10 cellular contexts compared by ENCODE assay signal in genomic region chr5:157558089-157558595, GRCh38. TPM values are rescaled to one million over a fixed set of nuclear protein-coding genes. Genes with fewer than 3 reads are reported as not detected.
DNase-seq lines count a peak whose midpoint lies in the region; ATAC-seq, FAIRE-seq and TF ChIP-seq lines count a peak whose summit lies in the region.
"Had no signal": no experiment of that assay in that cellular context is flagged by ENCODE, and none has a peak within 500 bp of the region (broad histone marks: within the 10 kb centered on the region; RNA-seq: fewer than 3 reads in every experiment).

No MANE protein-coding gene starts in this region.

- dilution Hi-C loops in endothelial cell of umbilical vein (cut with MboI; ENCODE audit: extremely low pct_ligation_motif_present, low sequenced_read_pairs), result no loop called here

- H3K4me2 ChIP-seq in endothelial cell of umbilical vein (ENCODE audit: insufficient read depth, low read length), result no peak overlapping the region

- intact Hi-C loops in endothelial cell of umbilical vein (cut with micrococcal nuclease), result no loop called here

- H3K9me1 ChIP-seq in endothelial cell of umbilical vein (replicated peaks; ENCODE audit: control insufficient read depth, extremely low read depth, insufficient read depth, low read length), result no peaks in the 10 kb centered on the region

- H3K9me3 ChIP-seq in endothelial cell of umbilical vein (replicated peaks; ENCODE audit: control insufficient read depth, insufficient read depth, low read length) (no peaks in the 10 kb centered on the region), neutrophil (no peaks in the 10 kb centered on the region)
- H3K9me3 ChIP-seq: left lung, thoracic aorta had no signal

- no TSS peak for BruUV-seq in endothelial cell of umbilical vein (replicated peaks; lab: Mats Ljungman, UMichigan)

- no peaks in the 10 kb centered on the region for H4K20me1 ChIP-seq in endothelial cell of umbilical vein (replicated peaks; ENCODE audit: control insufficient read depth, extremely low read depth, insufficient read depth, low read length)

- no peak for FAIRE-seq in endothelial cell of umbilical vein (lab: Jason Lieb, UNC)

- CTCF ChIA-PET in endothelial cell of umbilical vein (lab: Charles Lee), result no interaction called here

- H3K4me3 ChIP-seq in endothelial cell of umbilical vein (replicated peaks in 1 of 3; ENCODE audit: insufficient read depth in 1 of 3, low read depth in 1 of 3, low read length in 3 of 3) (no peak overlapping the region), neutrophil (ENCODE audit: low read depth in 1 of 2, low read length in 1 of 2) (no peak overlapping the region)
- H3K4me3 ChIP-seq: left lung, thoracic aorta had no signal

- H3K4me1 ChIP-seq in endothelial cell of umbilical vein (ENCODE audit: control insufficient read depth, extremely low read depth, insufficient read depth, low read length) (peaks cover 22% of the 10 kb centered on the region), neutrophil (ENCODE audit: control insufficient read depth in 1 of 2, insufficient read depth in 1 of 2, low read depth in 1 of 2, low read length in 1 of 2) (peaks cover 98 to 99% of the 10 kb centered on the region in 2 experiments)

- H3K79me2 ChIP-seq in endothelial cell of umbilical vein (ENCODE audit: control insufficient read depth, insufficient read depth, low read length), result no peaks in the 10 kb centered on the region

- TF ChIP-seq CTCF in endothelial cell of umbilical vein (IDR thresholded peaks at IDR 0.05; ENCODE audit: extremely low read depth in 1 of 2, insufficient read depth in 1 of 2, low read depth in 1 of 2, low read length in 2 of 2) (no peak), neutrophil (IDR thresholded peaks at IDR 0.05) (no peak)

- H3K36me3 ChIP-seq in endothelial cell of umbilical vein (ENCODE audit: control insufficient read depth in 2 of 2, extremely low read depth in 1 of 2, insufficient read depth in 2 of 2, low read length in 2 of 2) (no peaks in the 10 kb centered on the region), neutrophil (peaks cover 44% of the 10 kb centered on the region)
- H3K36me3 ChIP-seq: thoracic aorta had no signal

- H3K9ac ChIP-seq in endothelial cell of umbilical vein (replicated peaks; ENCODE audit: extremely low read depth, insufficient read depth, low read length), result no peak overlapping the region

- peak; percentile 72 for DNase-seq in DMS53 (lab: John Stamatoyannopoulos, UW)
- DNase-seq in NCI-H82 (lab: John Stamatoyannopoulos, UW), result peak; percentile 80
- DNase-seq in endothelial cell of umbilical vein (ENCODE audit: low read depth, low spot score), result no peak
- DNase-seq in C1 segment of cervical spinal cord (lab: John Stamatoyannopoulos, UW), result no peak
- no peak for DNase-seq in NCI-H1048 (lab: John Stamatoyannopoulos, UW)
- no peak for DNase-seq in activated CD8-positive, alpha-beta memory T cell treated with anti-CD3 and anti-CD28 coated beads for 24 hours
- DNase-seq: left lung had no signal

- H3K27me3 ChIP-seq in endothelial cell of umbilical vein (ENCODE audit: control insufficient read depth in 2 of 2, insufficient read depth in 2 of 2, low read length in 2 of 2), result peaks cover 0 to 1% of the 10 kb centered on the region in 2 experiments
- H3K27me3 ChIP-seq in neutrophil, result no peaks in the 10 kb centered on the region
- H3K27me3 ChIP-seq: left lung had no signal

- POLR2A ChIA-PET in endothelial cell of umbilical vein (lab: Charles Lee), result no interaction called here

- no peak overlapping the region for H3K27ac ChIP-seq in endothelial cell of umbilical vein (ENCODE audit: insufficient read depth, low read depth, low read length)
- peak overlapping the region; percentile 93 for H3K27ac ChIP-seq in neutrophil
- H3K27ac ChIP-seq: left lung had no signal

- no peak overlapping the region for H2AFZ ChIP-seq in endothelial cell of umbilical vein (ENCODE audit: low read depth, low read length)

- TF ChIP-seq POLR2A in endothelial cell of umbilical vein (IDR thresholded peaks at IDR 0.05; ENCODE audit: low read depth, low read length), result no peak

- no peak for ATAC-seq in HG02763 (IDR thresholded peaks at IDR 0.05; ENCODE audit: unreplicated experiment)
- ATAC-seq: left lung had no signal

TF ChIP-seq in endothelial cell of umbilical vein, 7 proteins besides CTCF, POLR2A, EP300 and RAD21:
- TF ChIP-seq GATA2 (IDR thresholded peaks at IDR 0.05; ENCODE audit: insufficient read depth, insufficient read length, low read depth, low read length) (no peak), EZH2 (IDR thresholded peaks at IDR 0.05; ENCODE audit: borderline replicate concordance, low read depth, low read length, severe bottlenecking) (no peak), POLR2AphosphoS5 (IDR thresholded peaks at IDR 0.05; ENCODE audit: insufficient read depth, low read depth, low read length) (no peak), JUN (IDR thresholded peaks at IDR 0.05; ENCODE audit: borderline replicate concordance, insufficient read depth, insufficient read length, low read depth) (no peak), FOS (IDR thresholded peaks at IDR 0.05; ENCODE audit: borderline replicate concordance, insufficient read depth, low read length) (peak; percentile 48), MAX (IDR thresholded peaks at IDR 0.05; ENCODE audit: insufficient read depth, insufficient read length) (no peak), MYC (IDR thresholded peaks at IDR 0.05; ENCODE audit: low read depth, low read length) (no peak)

RNA-seq across cellular contexts. Expression of gene ADAM19, which starts 17.4 kb away (rescaled TPM):
- total RNA-seq in endothelial cell of umbilical vein, result 22.6 and 23.8 TPM in 2 replicates
- 10.0 and 10.4 TPM in 2 replicates for polyA plus RNA-seq in endothelial cell of umbilical vein
- polyA plus RNA-seq in endothelial cell of umbilical vein (2011; cell fraction: cytosol; rRNA removed), result 7.9 and 8.3 TPM in 2 replicates
- polyA plus RNA-seq in endothelial cell of umbilical vein (2011; cell fraction: nucleus; rRNA removed), result 26.1 and 27.2 TPM in 2 replicates
- polyA plus RNA-seq in endothelial cell of umbilical vein (2012), result 17.7 and 18.4 TPM in 2 replicates
- 24.6 and 24.8 TPM in 2 replicates for polyA minus RNA-seq in endothelial cell of umbilical vein
- polyA minus RNA-seq in endothelial cell of umbilical vein (2011; cell fraction: cytosol; rRNA and poly(A)+ RNA removed), result not detected
- 19.9 and 22.0 TPM in 2 replicates for polyA minus RNA-seq in endothelial cell of umbilical vein (2011; cell fraction: nucleus; rRNA and poly(A)+ RNA removed)

Comparison
In these comparisons a context has a peak if more than half of its experiments do, and no peak if none do; other contexts are left out.
1. DNase-seq: peak in DMS53 (single experiment) and NCI-H82 (single experiment); none in endothelial cell of umbilical vein (single experiment), C1 segment of cervical spinal cord (0 of 14), NCI-H1048 (single experiment) and activated CD8-positive, alpha-beta memory T cell treated with anti-CD3 and anti-CD28 coated beads for 24 hours (single experiment).